Comparison of ENCODE assay signal across 11 cellular contexts in genomic region chr13:26719356-26719945, GRCh38. TPM values are rescaled to one million over a fixed set of nuclear protein-coding genes. Genes with fewer than 3 reads are reported as not detected.
A peak's percentile ranks its signal among the peaks of the same experiment; 100 is the strongest.
DNase-seq lines count a peak whose midpoint lies in the region; ATAC-seq, FAIRE-seq and TF ChIP-seq lines count a peak whose summit lies in the region.
"Had no signal": no experiment of that assay in that cellular context is flagged by ENCODE, and none has a peak within 500 bp of the region (broad histone marks: within the 10 kb centered on the region; RNA-seq: fewer than 3 reads in every experiment).

No MANE protein-coding gene starts in this region.

- H4K8ac ChIP-seq in H9 (replicated peaks; ENCODE audit: insufficient read length, low read depth, low read length): no peak overlapping the region

- H3K9ac ChIP-seq in H9 (ENCODE audit: extremely low read depth, insufficient read length, low read length): no peak overlapping the region
- H3K9ac ChIP-seq: KMS-11 had no signal

- H3K4me1 ChIP-seq in A673 (ENCODE audit: insufficient read depth, low read length, poor library complexity, severe bottlenecking) (no peaks in the 10 kb centered on the region), H9 (ENCODE audit: insufficient read depth, low read length) (no peaks in the 10 kb centered on the region), transverse colon (no peaks in the 10 kb centered on the region)

- intact Hi-C loops in A673 (cut with micrococcal nuclease; ENCODE audit: unreplicated experiment) (no loop called here), transverse colon (cut with DNase I; ENCODE audit: low total_unique reads) (no loop called here)

- no peak for TF ChIP-seq EP300 in transverse colon (IDR thresholded peaks at IDR 0.05; ENCODE audit: low read depth)

- WGBS in H9 (ENCODE audit: extremely low coverage, insufficient read length, low lambda C conversion rate): no CpG with 5 or more reads among the region's 5 CpGs
- 56% methylated on average over 1 to 5 of the region's 5 CpGs for WGBS in transverse colon (ENCODE audit: low coverage in 1 of 2), 2 donors

- H4K5ac ChIP-seq in H9 (ENCODE audit: insufficient read length, low read depth, low read length): no peak overlapping the region

- no peak overlapping the region for H2AK5ac ChIP-seq in H9 (ENCODE audit: insufficient read length, low read length)

- H3T11ph ChIP-seq in H9 (ENCODE audit: low read length): no peak overlapping the region

- no peaks in the 10 kb centered on the region for H3K79me1 ChIP-seq in H9 (ENCODE audit: insufficient read depth, low read depth, low read length, poor library complexity, severe bottlenecking)

- no peaks in the 10 kb centered on the region for H3K23me2 ChIP-seq in H9 (ENCODE audit: insufficient read length, low read depth, low read length, poor library complexity, severe bottlenecking)

- H4K91ac ChIP-seq in H9 (ENCODE audit: insufficient read length, low read depth, low read length): no peak overlapping the region

- no peaks in the 10 kb centered on the region for H3K9me3 ChIP-seq in A673 (ENCODE audit: low read depth, low read length, poor library complexity, severe bottlenecking)
- H3K9me3 ChIP-seq in H9 (ENCODE audit: control insufficient read depth, low read depth, low read length): peaks cover 4% of the 10 kb centered on the region
- H3K9me3 ChIP-seq in transverse colon: no peaks in the 10 kb centered on the region

- H3K36me3 ChIP-seq in A673 (ENCODE audit: insufficient read depth, low read length, poor library complexity, severe bottlenecking) (no peaks in the 10 kb centered on the region), transverse colon (no peaks in the 10 kb centered on the region)

- ATAC-seq in HG03521 (IDR thresholded peaks at IDR 0.05; ENCODE audit: unreplicated experiment) (no peak), HG02973 (IDR thresholded peaks at IDR 0.05; ENCODE audit: unreplicated experiment) (no peak)
- ATAC-seq: activated CD4-positive, alpha-beta T cell treated with anti-CD3 and anti-CD28 coated beads for 36 hours had no signal

- H3K79me2 ChIP-seq in H9 (ENCODE audit: insufficient read depth, low read length): no peaks in the 10 kb centered on the region

- H2BK20ac ChIP-seq in H9 (ENCODE audit: low read depth, low read length, poor library complexity, severe bottlenecking): no peak overlapping the region

- no peak overlapping the region for H3K4ac ChIP-seq in H9 (ENCODE audit: low read depth, low read length)

- CTCF ChIA-PET in A673 (lab: Charles Lee): no interaction called here

- no peak overlapping the region; a peak in 1 of 7 replicates for H3K27ac Mint-ChIP-seq in H9
- H3K27ac Mint-ChIP-seq: activated CD4-positive, alpha-beta T cell treated with anti-CD3 and anti-CD28 coated beads for 36 hours had no signal

- no peak overlapping the region for H2BK15ac ChIP-seq in H9 (ENCODE audit: low read depth, low read length)

- in situ Hi-C loops in transverse colon (cut with MboI; ENCODE audit: low pct_ligation_motif_present in 1 of 4, low pct_unique_long_range_greater_than_20kb in 1 of 4, low sequenced_read_pairs in 3 of 4): loop anchor here in 1 of 4 donors (25.0 kb wide), 1 partner anchor 218 kb away; no protein-coding TSS in a partner anchor

- H3K9me3 Mint-ChIP-seq in H9: peaks cover 7% of the 10 kb centered on the region in 2 experiments; a peak in 4 of 5 replicates

- H3K14ac ChIP-seq in H9 (ENCODE audit: insufficient read depth, low read length): no peak overlapping the region

- POLR2A ChIA-PET in A673 (lab: Charles Lee; ENCODE audit: low non-redundant PET): no interaction called here

- H4K20me1 ChIP-seq in H9 (ENCODE audit: control insufficient read depth, insufficient read depth, insufficient read length): no peaks in the 10 kb centered on the region

- peak; percentile 49 for TF ChIP-seq CTCF in A673 (conservative IDR thresholded peaks at IDR 0.05; ENCODE audit: low read depth, low read length)
- peak; percentile 49; the same call in 2 of the 3 replicates for TF ChIP-seq CTCF in H9 (conservative IDR thresholded peaks at IDR 0.05)
- no peak for TF ChIP-seq CTCF in coronary artery (IDR thresholded peaks at IDR 0.05)
- TF ChIP-seq CTCF in transverse colon (IDR thresholded peaks at IDR 0.05): no peak

- H3K4me3 Mint-ChIP-seq in H9: no peak overlapping the region
- H3K4me3 Mint-ChIP-seq: activated CD4-positive, alpha-beta T cell treated with anti-CD3 and anti-CD28 coated beads for 36 hours had no signal

- peaks cover 3 to 6% of the 10 kb centered on the region in 2 experiments; a peak in 1 of 4 replicates for H3K4me1 Mint-ChIP-seq in H9

- no peak overlapping the region for H2AFZ ChIP-seq in H9 (ENCODE audit: low read length)

- no peaks in the 10 kb centered on the region for H3K27me3 Mint-ChIP-seq in H9 (ENCODE audit: low read depth)
- H3K27me3 Mint-ChIP-seq: activated CD4-positive, alpha-beta T cell treated with anti-CD3 and anti-CD28 coated beads for 36 hours had no signal

- H2BK5ac ChIP-seq in H9 (ENCODE audit: insufficient read length, low read length): no peak overlapping the region

- no peak overlapping the region for H3K27ac ChIP-seq in A673 (ENCODE audit: low read depth, low read length, poor library complexity, severe bottlenecking)
- no peak overlapping the region for H3K27ac ChIP-seq in H9 (ENCODE audit: insufficient read length, low read depth, low read length)
- no peak overlapping the region for H3K27ac ChIP-seq in coronary artery
- H3K27ac ChIP-seq in transverse colon: no peak overlapping the region
- H3K27ac ChIP-seq: KMS-11 had no signal

- H3K27me3 ChIP-seq in A673 (replicated peaks; ENCODE audit: insufficient read depth, low read depth, low read length, poor library complexity) (no peaks in the 10 kb centered on the region), H9 (ENCODE audit: insufficient read depth, low read length) (no peaks in the 10 kb centered on the region), transverse colon (no peaks in the 10 kb centered on the region)

- H3K23ac ChIP-seq in H9 (ENCODE audit: insufficient read length, low read depth, low read length): no peak overlapping the region

- no peak overlapping the region for H3K4me3 ChIP-seq in A673 (ENCODE audit: low read depth, low read length, poor library complexity, severe bottlenecking)
- no peak overlapping the region for H3K4me3 ChIP-seq in coronary artery
- no peak overlapping the region for H3K4me3 ChIP-seq in transverse colon

- peaks cover 0 to 5% (median 0%) of the 10 kb centered on the region in 3 experiments; a peak in 1 of 7 replicates for H3K36me3 Mint-ChIP-seq in H9 (ENCODE audit: insufficient read depth in 1 of 3, low read depth in 3 of 3)

- H2BK12ac ChIP-seq in H9 (ENCODE audit: insufficient read length, low read depth, low read length): no peak overlapping the region

- no peak overlapping the region for H2BK120ac ChIP-seq in H9 (ENCODE audit: low read depth, low read length, poor library complexity, severe bottlenecking)

- no peak overlapping the region for H3K4me2 ChIP-seq in H9 (ENCODE audit: insufficient read depth, insufficient read length, low read length)
- H3K4me2 ChIP-seq: KMS-11 had no signal

- no peak overlapping the region for H3K18ac ChIP-seq in H9 (ENCODE audit: insufficient read length, low read depth, low read length)

- no peak overlapping the region for H3K56ac ChIP-seq in H9 (ENCODE audit: insufficient read length, low read depth, low read length)

- no peak for FAIRE-seq in RCC 7860 (lab: Jason Lieb, UNC)

- no TSS peak for BruUV-seq in A673 (replicated peaks; lab: Mats Ljungman, UMichigan)

- peak; percentile 68 for DNase-seq in A673 (ENCODE audit: low spot score)
- DNase-seq in H9: no peak
- peak; percentile 48 for DNase-seq in NCI-H69 (lab: John Stamatoyannopoulos, UW)
- peak; percentile 3 for DNase-seq in coronary artery (ENCODE audit: low spot score)
- no peak for DNase-seq in RCC 7860 (ENCODE audit: low spot score)
- no peak for DNase-seq in transverse colon
- DNase-seq: activated CD4-positive, alpha-beta T cell treated with anti-CD3 and anti-CD28 coated beads for 36 hours had no signal

- no peak for TF ChIP-seq POLR2A in transverse colon (IDR thresholded peaks at IDR 0.05)

RNA-seq across cellular contexts. Expression of gene GPR12, which starts 41.1 kb away (rescaled TPM):
- total RNA-seq in A673 (2021) (not detected in 2 replicates), H9 (2021) (not detected in 2 replicates), transverse colon (under 1 TPM in 1 of 4 donors, not detected in 3; 0.14 TPM)
- total RNA-seq: activated CD4-positive, alpha-beta T cell treated with anti-CD3 and anti-CD28 coated beads for 36 hours; Daoy had no signal

Comparison
In these comparisons a context has a peak if more than half of its experiments do, and no peak if none do; other contexts are left out.
1. DNase-seq: peak in A673 (single experiment), NCI-H69 (single experiment) and coronary artery (single experiment); none in H9 (single experiment), RCC 7860 (single experiment) and transverse colon (single experiment).
2. CTCF ChIP-seq: peak in A673 (single experiment) and H9 (single experiment); none in coronary artery (single experiment) and transverse colon (0 of 5).